In genomic region chr11:4606231-4607015, GRCh38 we compare ENCODE assay signal across 8 cellular contexts. TPM values are rescaled to one million over a fixed set of nuclear protein-coding genes. Genes with fewer than 3 reads are reported as not detected.
DNase-seq lines count a peak whose midpoint lies in the region; ATAC-seq, FAIRE-seq and TF ChIP-seq lines count a peak whose summit lies in the region.

No MANE protein-coding gene starts in this region.

- TF ChIP-seq RAD21 in A549 (conservative IDR thresholded peaks at IDR 0.05 in 1 of 2, IDR thresholded peaks at IDR 0.05 in 1 of 2): no peak

- H3K4me3 ChIP-seq in A549: no peak overlapping the region
- peak overlapping the region; percentile 82 for H3K4me3 ChIP-seq in GM23248
- peak overlapping the region; percentile 86 for H3K4me3 ChIP-seq in adipocyte (ENCODE audit: low read length)
- peak overlapping the region; percentile 75 for H3K4me3 ChIP-seq in lower lobe of right lung
- no peak overlapping the region for H3K4me3 ChIP-seq in testis

- peak overlapping the region; percentile 99 for H2AFZ ChIP-seq in GM23248

- no peaks in the 10 kb centered on the region for H3K9me2 ChIP-seq in GM23248 (ENCODE audit: insufficient read depth)

- no peak for TF ChIP-seq EP300 in A549 (IDR thresholded peaks at IDR 0.05)

- H3K9ac ChIP-seq in GM23248 (peak overlapping the region; percentile 89; the same call in 1 of the 2 replicates), adipocyte (ENCODE audit: low read length) (no peak overlapping the region)

- no peak overlapping the region for H3K27ac ChIP-seq in A549
- no peak overlapping the region for H3K27ac ChIP-seq in GM23248
- H3K27ac ChIP-seq in lower lobe of right lung: no peak overlapping the region
- H3K27ac ChIP-seq in testis: no peak overlapping the region

- no peaks in the 10 kb centered on the region for H4K20me1 ChIP-seq in GM23248 (ENCODE audit: insufficient read depth)

- intact Hi-C loops in lower lobe of right lung (cut with DNase I): no loop called here
- intact Hi-C loops in testis (cut with DNase I; ENCODE audit: low total_unique reads): no loop called here

- peak overlapping the region; percentile 82 for H3K4me2 ChIP-seq in A549
- peak overlapping the region; percentile 95 for H3K4me2 ChIP-seq in GM23248 (ENCODE audit: unreplicated experiment)

- CTCF ChIA-PET in A549 (lab: Yijun Ruan, JAX): interaction anchor here (1.1 to 2.5 kb wide), 6 partner anchors 20 to 424 kb away, joined by 3 to 9 read pairs (median 5); partner anchors contain the start of gene OR51D1

- DNase-seq in A549 (ENCODE audit: low read depth in 1 of 2, low spot score in 1 of 2): no peak
- DNase-seq in GM23248: peak; percentile 36
- peak; percentile 76 for DNase-seq in adipocyte (ENCODE audit: low read depth)
- no peak for DNase-seq in lower lobe of right lung
- no peak for DNase-seq in testis
- no peak for DNase-seq in HUDEP-2 (lab: John Stamatoyannopoulos, UW; ENCODE audit: unreplicated experiment in 76 of 76)
- no peak for DNase-seq in SIG-M5 (lab: John Stamatoyannopoulos, UW)

- in situ Hi-C loops in GM23248 (cut with MboI): no loop called here

- H3K9me3 ChIP-seq in A549 (no peaks in the 10 kb centered on the region), GM23248 (ENCODE audit: low read depth) (no peaks in the 10 kb centered on the region), adipocyte (ENCODE audit: control insufficient read depth, low read length) (no peaks in the 10 kb centered on the region), lower lobe of right lung (no peaks in the 10 kb centered on the region), testis (no peaks in the 10 kb centered on the region)

- TF ChIP-seq CTCF in A549 (IDR thresholded peaks at IDR 0.05) (no peak), lower lobe of right lung (IDR thresholded peaks at IDR 0.05) (no peak), testis (IDR thresholded peaks at IDR 0.05) (no peak)

- 85% methylated on average over 1 of the region's 1 CpG for WGBS in A549 (ENCODE audit: missing lambda C conversion rate)
- 64 to 89% methylated on average over 1 of the region's 1 CpG for WGBS in GM23248 (ENCODE audit: low coverage in 1 of 2, low lambda C conversion rate in 2 of 2, missing lambda C conversion rate in 2 of 2), 2 experiments
- WGBS in testis, 2 donors: 67 to 68% methylated on average over 1 of the region's 1 CpG

- TF ChIP-seq POLR2A in A549 (IDR thresholded peaks at IDR 0.05; ENCODE audit: low read length) (no peak), testis (IDR thresholded peaks at IDR 0.05) (no peak)

- no peak for FAIRE-seq in A549 (lab: Jason Lieb, UNC)

- POLR2A ChIA-PET in A549 (lab: Yijun Ruan, JAX): interaction anchor here (1.7 kb wide), 1 partner anchor 11 kb away, joined by 3 read pairs; no protein-coding TSS in a partner anchor

- ATAC-seq in A549: no peak
- ATAC-seq in lower lobe of right lung: peak; percentile 25 to 27
- no peak for ATAC-seq in HG03025 (IDR thresholded peaks at IDR 0.05; ENCODE audit: low FRiP score, unreplicated experiment)

- H3K79me2 ChIP-seq in GM23248 (ENCODE audit: insufficient read depth): peaks cover 8% of the 10 kb centered on the region; the same call in 1 of the 2 replicates

- H3K27me3 ChIP-seq in GM23248 (replicated peaks; ENCODE audit: insufficient read depth) (no peaks in the 10 kb centered on the region), adipocyte (replicated peaks; ENCODE audit: control insufficient read depth, insufficient read depth, low read length) (no peaks in the 10 kb centered on the region), lower lobe of right lung (ENCODE audit: low read depth) (no peaks in the 10 kb centered on the region), testis (no peaks in the 10 kb centered on the region)

- H3K4me1 ChIP-seq in A549 (peaks cover 14% of the 10 kb centered on the region), GM23248 (ENCODE audit: insufficient read depth) (peaks cover 5% of the 10 kb centered on the region; the same call in 1 of the 2 replicates), adipocyte (ENCODE audit: control insufficient read depth, insufficient read depth, low read length) (peaks cover 17% of the 10 kb centered on the region), lower lobe of right lung (peaks cover 20% of the 10 kb centered on the region), testis (peaks cover 4% of the 10 kb centered on the region)

- no peaks in the 10 kb centered on the region for H3K36me3 ChIP-seq in GM23248 (ENCODE audit: low read depth)
- peaks cover 19% of the 10 kb centered on the region for H3K36me3 ChIP-seq in adipocyte (ENCODE audit: control insufficient read depth, insufficient read depth, low read length, severe bottlenecking)
- H3K36me3 ChIP-seq in lower lobe of right lung: peaks cover 39% of the 10 kb centered on the region
- H3K36me3 ChIP-seq in testis (ENCODE audit: low read depth, missing control alignments): no peaks in the 10 kb centered on the region

- H3F3A ChIP-seq in GM23248 (ENCODE audit: insufficient read depth): no peaks in the 10 kb centered on the region

TF ChIP-seq in A549, 52 proteins besides CTCF, POLR2A, EP300 and RAD21:
- no peak for TF ChIP-seq MYC (IDR thresholded peaks at IDR 0.05; ENCODE audit: borderline replicate concordance, low read length)
TF ChIP-seq in A549: peak in this region for 0.

RNA-seq across cellular contexts. Expression of gene TRIM68, which starts 1.6 kb away (rescaled TPM):
- polyA plus RNA-seq in A549 (2011; rRNA removed): 9.6 and 11.6 TPM in 2 replicates
- polyA plus RNA-seq in A549 (2012; cell fraction: cytosol; rRNA removed): 5.1 and 6.2 TPM in 2 replicates
- 5.2 and 10.1 TPM in 2 replicates for polyA plus RNA-seq in A549 (2012; cell fraction: nucleus; rRNA removed)
- 9.6 to 10.8 TPM (median 9.7 TPM) in 3 replicates for polyA plus RNA-seq in A549 (2017; fragmentation: RNase III; extraction: RNeasy Plus Mini Kit Qiagen cat#74134 plus additional on column Dnase treatment)
- polyA minus RNA-seq in A549 (2011; rRNA and poly(A)+ RNA removed): 10.4 and 10.7 TPM in 2 replicates
- 15.2 and 19.2 TPM in 2 replicates for total RNA-seq in GM23248 (2014; rRNA removed; shearing (Covaris generic))
- 5.1 and 5.8 TPM in 2 replicates for polyA plus RNA-seq in GM23248 (2016; fragmentation: Nextera tagmentation; extraction: Ambion mirVana)
- total RNA-seq in lower lobe of right lung: 13.8 TPM
- total RNA-seq in testis: 10 to 100 TPM; 20.5 to 20.8 TPM
- 16.4 TPM for polyA plus RNA-seq in testis (ENCODE audit: insufficient read depth, low read depth, low replicate concordance)

RNA-seq across cellular contexts. Expression of gene OR52I1, which starts 12.6 kb away (rescaled TPM):
- polyA plus RNA-seq in A549 (2011; rRNA removed) (not detected in 2 replicates), A549 (2017; fragmentation: RNase III; extraction: RNeasy Plus Mini Kit Qiagen cat#74134 plus additional on column Dnase treatment) (not detected in 3 replicates), GM23248 (2016; fragmentation: Nextera tagmentation; extraction: Ambion mirVana) (not detected in 2 replicates), testis (ENCODE audit: insufficient read depth, low read depth, low replicate concordance) (not detected)
- polyA plus RNA-seq in A549 (2012; cell fraction: cytosol; rRNA removed): not detected in 2 replicates
- polyA plus RNA-seq in A549 (2012; cell fraction: nucleus; rRNA removed): not detected in 2 replicates
- polyA minus RNA-seq in A549 (2011; rRNA and poly(A)+ RNA removed): not detected in 2 replicates
- total RNA-seq in GM23248 (2014; rRNA removed; shearing (Covaris generic)): not detected in 2 replicates
- total RNA-seq in lower lobe of right lung (not detected), testis (not detected)

RNA-seq across cellular contexts. Expression of gene OR52I2, which starts 24.9 kb away (rescaled TPM):
- not detected in 2 replicates for polyA plus RNA-seq in A549 (2011; rRNA removed)
- polyA plus RNA-seq in A549 (2012; cell fraction: cytosol; rRNA removed): not detected in 2 replicates
- not detected in 2 replicates for polyA plus RNA-seq in A549 (2012; cell fraction: nucleus; rRNA removed)
- polyA plus RNA-seq in A549 (2017; fragmentation: RNase III; extraction: RNeasy Plus Mini Kit Qiagen cat#74134 plus additional on column Dnase treatment): not detected in 3 replicates
- not detected in 2 replicates for polyA minus RNA-seq in A549 (2011; rRNA and poly(A)+ RNA removed)
- total RNA-seq in GM23248 (2014; rRNA removed; shearing (Covaris generic)): not detected in 2 replicates
- polyA plus RNA-seq in GM23248 (2016; fragmentation: Nextera tagmentation; extraction: Ambion mirVana): not detected in 2 replicates
- not detected for total RNA-seq in lower lobe of right lung
- total RNA-seq in testis: under 1 TPM in 1 of 2 donors, not detected in 1; 0.31 TPM
- not detected for polyA plus RNA-seq in testis (ENCODE audit: insufficient read depth, low read depth, low replicate concordance)

RNA-seq across cellular contexts. Expression of gene OR51D1, which starts 30.9 kb away (rescaled TPM):
- polyA plus RNA-seq in A549 (2011; rRNA removed) (not detected in 2 replicates), A549 (2017; fragmentation: RNase III; extraction: RNeasy Plus Mini Kit Qiagen cat#74134 plus additional on column Dnase treatment) (not detected in 3 replicates), GM23248 (2016; fragmentation: Nextera tagmentation; extraction: Ambion mirVana) (not detected in 2 replicates), testis (ENCODE audit: insufficient read depth, low read depth, low replicate concordance) (not detected)
- not detected in 2 replicates for polyA plus RNA-seq in A549 (2012; cell fraction: cytosol; rRNA removed)
- polyA plus RNA-seq in A549 (2012; cell fraction: nucleus; rRNA removed): not detected in 2 replicates
- not detected in 2 replicates for polyA minus RNA-seq in A549 (2011; rRNA and poly(A)+ RNA removed)
- total RNA-seq in GM23248 (2014; rRNA removed; shearing (Covaris generic)): not detected in 2 replicates
- total RNA-seq in lower lobe of right lung (not detected), testis (under 1 TPM in 1 of 2 donors, not detected in 1; 0.63 TPM)

RNA-seq across cellular contexts. Expression of gene OR51E1, which starts 37.4 kb away (rescaled TPM):
- polyA plus RNA-seq in A549 (2011; rRNA removed): 0.03 TPM in 1 of 2 replicates, not detected in the other
- polyA plus RNA-seq in A549 (2012; cell fraction: cytosol; rRNA removed): not detected in 2 replicates
- not detected in 2 replicates for polyA plus RNA-seq in A549 (2012; cell fraction: nucleus; rRNA removed)
- polyA plus RNA-seq in A549 (2017; fragmentation: RNase III; extraction: RNeasy Plus Mini Kit Qiagen cat#74134 plus additional on column Dnase treatment): not detected in 3 replicates
- polyA minus RNA-seq in A549 (2011; rRNA and poly(A)+ RNA removed): 0.10 TPM in 1 of 2 replicates, not detected in the other
- total RNA-seq in GM23248 (2014; rRNA removed; shearing (Covaris generic)): not detected in 2 replicates
- not detected in 2 replicates for polyA plus RNA-seq in GM23248 (2016; fragmentation: Nextera tagmentation; extraction: Ambion mirVana)
- not detected for total RNA-seq in lower lobe of right lung
- total RNA-seq in testis: under 1 TPM; 0.31 to 0.55 TPM
- 0.59 TPM for polyA plus RNA-seq in testis (ENCODE audit: insufficient read depth, low read depth, low replicate concordance)

Comparison
In these comparisons a context has a peak if more than half of its experiments do, and no peak if none do; other contexts are left out.
1. ATAC-seq: peak in lower lobe of right lung (2 of 2); none in A549 (0 of 2) and HG03025 (single experiment).
2. DNase-seq: peak in GM23248 (single experiment) and adipocyte (single experiment); none in A549 (0 of 2), lower lobe of right lung (single experiment), testis (single experiment), HUDEP-2 (0 of 76) and SIG-M5 (single experiment).
3. H3K4me3 ChIP-seq: peak in GM23248 (single experiment), adipocyte (single experiment) and lower lobe of right lung (single experiment); none in A549 (single experiment) and testis (0 of 2).